Comparison of ENCODE assay signal across 25 cellular contexts in genomic region chr22:46628756-46629155, GRCh38.
"Had no signal": no experiment of that assay in that cellular context is flagged by ENCODE, and none has a peak within 500 bp of the region (broad histone marks: within the 10 kb centered on the region; RNA-seq: fewer than 3 reads in every experiment).

No MANE protein-coding gene starts in this region.

- H3K27ac ChIP-seq: body of pancreas, KMS-11, SJSA1 had no signal

- H3K4me3 Mint-ChIP-seq: activated CD8-positive, alpha-beta T cell treated with anti-CD3 and anti-CD28 coated beads for 36 hours; activated naive CD4-positive, alpha-beta T cell treated with anti-CD3 and anti-CD28 coated beads, Interleukin-2, amount 50 U/mL, for 24 hours; activated T-cell treated with anti-CD3 and anti-CD28 coated beads, Interleukin-2, amount 50 U/mL, for 72 hours had no signal

- H3K4me3 ChIP-seq: body of pancreas, SJSA1 had no signal

- DNase-seq: activated CD4-positive, alpha-beta T cell treated with anti-CD3 and anti-CD28 coated beads for 4 hours; activated CD8-positive, alpha-beta memory T cell treated with anti-CD3 and anti-CD28 coated beads, Interleukin-2, amount 50 U/mL, for 4 hours; activated CD8-positive, alpha-beta T cell treated with anti-CD3 and anti-CD28 coated beads for 36 hours; activated T-cell treated with anti-CD3 and anti-CD28 coated beads, Interleukin-2, amount 50 U/mL, for 72 hours; body of pancreas; central memory CD4-positive, alpha-beta T cell; NCI-H1092; NCI-H1417; NCI-H1930; NCI-H2171; NCI-H2227 treated with DMSO at 0.1 percent for 48 hours; NCI-H446 treated with DMSO at 0.1 percent for 48 hours; NCI-H524 treated with DMSO at 0.1 percent for 48 hours; NCI-H774; OCI-M1; RPMI8226; SHP77; SW 1271 had no signal

- H3K9me3 Mint-ChIP-seq: activated CD8-positive, alpha-beta T cell treated with anti-CD3 and anti-CD28 coated beads for 36 hours; activated naive CD4-positive, alpha-beta T cell treated with anti-CD3 and anti-CD28 coated beads, Interleukin-2, amount 50 U/mL, for 24 hours; activated T-cell treated with anti-CD3 and anti-CD28 coated beads, Interleukin-2, amount 50 U/mL, for 72 hours; activated T-helper 2 cell treated with anti-CD3 and anti-CD28 coated beads, Interferon-gamma antibody, Interleukin-2, Interleukin-4, amounts not matched to agents 10 μg/mL and 5 μg/mL and 100 μg/mL, durations not matched to agents 14 hours and 24 hours and 36 hours had no signal

- H3K4me2 ChIP-seq: KMS-11 had no signal

- H3K4me1 Mint-ChIP-seq: activated naive CD4-positive, alpha-beta T cell treated with anti-CD3 and anti-CD28 coated beads, Interleukin-2, amount 50 U/mL, for 24 hours had no signal

- ATAC-seq: activated CD4-positive, CD25-positive, alpha-beta regulatory T cell treated with anti-CD3 and anti-CD28 coated beads, Interleukin-2, amount 50 U/mL, for 24 hours; activated CD8-positive, alpha-beta T cell treated with anti-CD3 and anti-CD28 coated beads for 36 hours; activated T-cell treated with anti-CD3 and anti-CD28 coated beads, Interleukin-2, amount 50 U/mL, for 72 hours; body of pancreas; Panc1; SK-N-SH treated with all-trans-retinoic acid at 6 μM for 48 hours had no signal

- H3K27me3 Mint-ChIP-seq: activated CD8-positive, alpha-beta T cell treated with anti-CD3 and anti-CD28 coated beads for 36 hours; activated naive CD4-positive, alpha-beta T cell treated with anti-CD3 and anti-CD28 coated beads, Interleukin-2, amount 50 U/mL, for 24 hours had no signal

- H3K36me3 ChIP-seq: SJSA1 had no signal

- H3K27me3 ChIP-seq: body of pancreas, SJSA1 had no signal

- H3K36me3 Mint-ChIP-seq: activated naive CD4-positive, alpha-beta T cell treated with anti-CD3 and anti-CD28 coated beads, Interleukin-2, amount 50 U/mL, for 24 hours had no signal

- H3K9ac ChIP-seq: KMS-11 had no signal

- H3K9me3 ChIP-seq: body of pancreas, SJSA1 had no signal

- H3K27ac Mint-ChIP-seq: activated CD8-positive, alpha-beta T cell treated with anti-CD3 and anti-CD28 coated beads for 36 hours; activated naive CD4-positive, alpha-beta T cell treated with anti-CD3 and anti-CD28 coated beads, Interleukin-2, amount 50 U/mL, for 24 hours; activated T-cell treated with anti-CD3 and anti-CD28 coated beads, Interleukin-2, amount 50 U/mL, for 72 hours; activated T-helper 2 cell treated with anti-CD3 and anti-CD28 coated beads, Interferon-gamma antibody, Interleukin-2, Interleukin-4, amounts not matched to agents 10 μg/mL and 5 μg/mL and 100 μg/mL, durations not matched to agents 14 hours and 24 hours and 36 hours had no signal

- H3K4me1 ChIP-seq: SJSA1 had no signal
